11 cellular contexts compared by ENCODE assay signal in genomic region chr7:88692493-88692892, GRCh38.
"Had no signal": no experiment of that assay in that cellular context is flagged by ENCODE, and none has a peak within 500 bp of the region (broad histone marks: within the 10 kb centered on the region; RNA-seq: fewer than 3 reads in every experiment).

No MANE protein-coding gene starts in this region.

- H3K4me3 ChIP-seq: GM23248, HAP-1 had no signal

- H3K4me1 ChIP-seq: HAP-1 had no signal

- H3K27ac ChIP-seq: GM23248, HL-60, KMS-11 had no signal

- H3K9me3 ChIP-seq: HAP-1 had no signal

- DNase-seq: GM23248, GOT3, H7, HFFc6, IMR-90, KBM-7 had no signal

- ATAC-seq: HCT116 had no signal

- FAIRE-seq: HTR-8/SVneo had no signal

- H3K36me3 ChIP-seq: HAP-1 had no signal
